8 cellular contexts compared by ENCODE assay signal in the genomic region with DNA sequence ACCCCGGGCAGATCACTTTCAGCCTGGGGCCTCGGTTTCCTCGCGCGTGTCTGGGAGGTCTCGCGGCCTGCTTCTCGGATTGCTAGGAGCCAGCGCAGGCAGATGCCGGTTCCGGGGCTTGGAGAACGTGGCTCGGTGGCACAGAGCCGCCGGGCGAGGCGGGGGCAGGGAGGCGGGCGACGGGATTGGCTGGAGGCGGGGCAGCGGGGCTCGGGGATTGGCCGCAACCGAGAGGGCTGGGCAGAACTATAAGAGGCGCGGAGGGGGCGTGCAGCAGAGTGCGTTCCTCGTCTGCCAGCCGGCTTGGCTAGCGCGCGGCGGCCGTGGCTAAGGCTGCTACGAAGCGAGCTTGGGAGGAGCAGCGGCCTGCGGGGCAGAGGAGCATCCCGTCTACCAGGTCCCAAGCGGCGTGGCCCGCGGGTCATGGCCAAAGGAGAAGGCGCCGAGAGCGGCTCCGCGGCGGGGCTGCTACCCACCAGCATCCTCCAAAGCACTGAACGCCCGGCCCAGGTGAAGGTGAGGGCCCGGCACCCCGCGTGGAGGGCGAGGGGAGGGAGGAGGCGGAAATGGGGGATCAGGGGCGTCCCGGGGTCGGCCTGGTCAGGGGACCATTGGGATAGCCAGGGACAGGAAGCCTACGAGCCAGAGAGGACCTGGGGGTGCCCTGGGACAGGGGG. TPM values are rescaled to one million over a fixed set of nuclear protein-coding genes. Genes with fewer than 3 reads are reported as not detected.
A peak's percentile ranks its signal among the peaks of the same experiment; 100 is the strongest.
DNase-seq lines count a peak whose midpoint lies in the region; ATAC-seq and TF ChIP-seq lines count a peak whose summit lies in the region.

A gene (plus strand): TSS at position 276 of the 677 bp plus-strand sequence. CDS start 148 bp downstream, at position 424.

- H3K9me3 Mint-ChIP-seq in activated T-helper 2 cell treated with anti-CD3 and anti-CD28 coated beads, Interferon-gamma antibody, Interleukin-2, Interleukin-4, amounts not matched to agents 10 μg/mL and 5 μg/mL and 100 μg/mL, durations not matched to agents 14 hours and 24 hours and 36 hours, result no peaks in the 10 kb centered on the region
- H3K9me3 Mint-ChIP-seq in natural killer cell treated with Interleukin-12 subunit alpha and Interleukin-12 subunit beta and Interleukin-15 and Interleukin-18, amount 100 ng/mL, for 72 hours, result no peaks in the 10 kb centered on the region

- peaks cover 7% of the 10 kb centered on the region for H3K27me3 Mint-ChIP-seq in activated T-helper 2 cell treated with anti-CD3 and anti-CD28 coated beads, Interferon-gamma antibody, Interleukin-2, Interleukin-4, amounts not matched to agents 10 μg/mL and 5 μg/mL and 100 μg/mL, durations not matched to agents 14 hours and 24 hours and 36 hours (ENCODE audit: low read depth)
- no peaks in the 10 kb centered on the region for H3K27me3 Mint-ChIP-seq in natural killer cell treated with Interleukin-12 subunit alpha and Interleukin-12 subunit beta and Interleukin-15 and Interleukin-18, amount 100 ng/mL, for 72 hours

- H3K4me3 ChIP-seq in fibroblast of the aortic adventitia (ENCODE audit: low read depth, low read length), result peak within 1 kb of the TSS; percentile 68

- intact Hi-C loops in activated T-helper 2 cell treated with anti-CD3 and anti-CD28 coated beads, Interferon-gamma antibody, Interleukin-2, Interleukin-4, amounts not matched to agents 10 μg/mL and 5 μg/mL and 100 μg/mL, durations not matched to agents 14 hours and 24 hours and 36 hours (cut with micrococcal nuclease), result loop anchor here (1.0 to 5.0 kb wide), 3 partner anchors 53 to 85 kb away; a partner anchor contains a TSS

- DNase-seq in COR-L47 (lab: John Stamatoyannopoulos, UW) (peak; percentile 90), KBM-7 (peak; percentile 84), RKO (ENCODE audit: low spot score) (peak; percentile 93), fibroblast of the aortic adventitia (ENCODE audit: low read depth) (peak; percentile 83)
- peak; percentile 81 for DNase-seq in activated T-helper 2 cell treated with anti-CD3 and anti-CD28 coated beads, Interferon-gamma antibody, Interleukin-2, Interleukin-4, amounts not matched to agents 10 μg/mL and 5 μg/mL and 100 μg/mL, durations not matched to agents 14 hours and 24 hours and 36 hours (ENCODE audit: low spot score)
- peak; percentile 95 for DNase-seq in natural killer cell treated with Interleukin-12 subunit alpha and Interleukin-12 subunit beta and Interleukin-15 and Interleukin-18, amount 100 ng/mL, for 72 hours (ENCODE audit: low spot score)
- peak; percentile 93 for DNase-seq in stimulated activated naive CD4-positive, alpha-beta T cell treated with Interleukin-2 at 50 U/mL for 16 hours (lab: John Stamatoyannopoulos, UW)

- H3K27ac Mint-ChIP-seq in activated T-helper 2 cell treated with anti-CD3 and anti-CD28 coated beads, Interferon-gamma antibody, Interleukin-2, Interleukin-4, amounts not matched to agents 10 μg/mL and 5 μg/mL and 100 μg/mL, durations not matched to agents 14 hours and 24 hours and 36 hours, result peak within 1 kb of the TSS; percentile 92
- peak within 1 kb of the TSS; percentile 81 to 92 for H3K27ac Mint-ChIP-seq in natural killer cell treated with Interleukin-12 subunit alpha and Interleukin-12 subunit beta and Interleukin-15 and Interleukin-18, amount 100 ng/mL, for 72 hours

- H3K4me3 Mint-ChIP-seq in activated T-helper 2 cell treated with anti-CD3 and anti-CD28 coated beads, Interferon-gamma antibody, Interleukin-2, Interleukin-4, amounts not matched to agents 10 μg/mL and 5 μg/mL and 100 μg/mL, durations not matched to agents 14 hours and 24 hours and 36 hours (ENCODE audit: low read depth), result peak within 1 kb of the TSS; percentile 95
- H3K4me3 Mint-ChIP-seq in natural killer cell treated with Interleukin-12 subunit alpha and Interleukin-12 subunit beta and Interleukin-15 and Interleukin-18, amount 100 ng/mL, for 72 hours, result peak within 1 kb of the TSS; percentile 96

- H3K4me1 Mint-ChIP-seq in activated T-helper 2 cell treated with anti-CD3 and anti-CD28 coated beads, Interferon-gamma antibody, Interleukin-2, Interleukin-4, amounts not matched to agents 10 μg/mL and 5 μg/mL and 100 μg/mL, durations not matched to agents 14 hours and 24 hours and 36 hours (ENCODE audit: low read depth), result peaks cover 52% of the 10 kb centered on the region
- peaks cover 38 to 54% of the 10 kb centered on the region in 2 donors for H3K4me1 Mint-ChIP-seq in natural killer cell treated with Interleukin-12 subunit alpha and Interleukin-12 subunit beta and Interleukin-15 and Interleukin-18, amount 100 ng/mL, for 72 hours (ENCODE audit: low read depth in 2 of 2)

- peaks cover 42% of the 10 kb centered on the region for H3K36me3 Mint-ChIP-seq in activated T-helper 2 cell treated with anti-CD3 and anti-CD28 coated beads, Interferon-gamma antibody, Interleukin-2, Interleukin-4, amounts not matched to agents 10 μg/mL and 5 μg/mL and 100 μg/mL, durations not matched to agents 14 hours and 24 hours and 36 hours (ENCODE audit: low read depth)
- peaks cover 5% of the 10 kb centered on the region for H3K36me3 Mint-ChIP-seq in natural killer cell treated with Interleukin-12 subunit alpha and Interleukin-12 subunit beta and Interleukin-15 and Interleukin-18, amount 100 ng/mL, for 72 hours

- TF ChIP-seq CTCF in fibroblast of the aortic adventitia (IDR thresholded peaks at IDR 0.05; ENCODE audit: insufficient read depth, low read length), result no peak

- peak; percentile 47 for ATAC-seq in GM21526 (IDR thresholded peaks at IDR 0.05; ENCODE audit: low FRiP score, unreplicated experiment)
- ATAC-seq in natural killer cell treated with Interleukin-12 subunit alpha and Interleukin-12 subunit beta and Interleukin-15 and Interleukin-18, amount 100 ng/mL, for 72 hours, result peak; percentile 95 to 96

- in situ Hi-C loops in KBM-7 (cut with MboI; ENCODE audit: low pct_unique_long_range_greater_than_20kb, low sequenced_read_pairs), result no loop called here

RNA-seq across cellular contexts. Expression of the gene that starts here (rescaled TPM):
- 43.3 and 47.8 TPM in 2 replicates for total RNA-seq in activated T-helper 2 cell treated with anti-CD3 and anti-CD28 coated beads, Interferon-gamma antibody, Interleukin-2, Interleukin-4, amounts not matched to agents 10 μg/mL and 5 μg/mL and 100 μg/mL, durations not matched to agents 14 hours and 24 hours and 36 hours
- 0.49 and 2.3 TPM in 2 replicates for total RNA-seq in fibroblast of the aortic adventitia (ENCODE audit: low replicate concordance)
- total RNA-seq in natural killer cell treated with Interleukin-12 subunit alpha and Interleukin-12 subunit beta and Interleukin-15 and Interleukin-18, amount 100 ng/mL, for 72 hours, result 10 to 100 TPM; 41.4 to 62.7 TPM

Comparison
In these comparisons a context has a peak if more than half of its experiments do, and no peak if none do; other contexts are left out.
1. Peak in every context shown above with its lines: DNase-seq, ATAC-seq and H3K4me3 ChIP-seq.
2. RNA of the gene that starts here (total RNA-seq): 41.4 to 62.7 TPM in natural killer cell treated with Interleukin-12 subunit alpha and Interleukin-12 subunit beta and Interleukin-15 and Interleukin-18, amount 100 ng/mL, for 72 hours and 43.3 to 47.8 TPM in activated T-helper 2 cell treated with anti-CD3 and anti-CD28 coated beads, Interferon-gamma antibody, Interleukin-2, Interleukin-4, amounts not matched to agents 10 μg/mL and 5 μg/mL and 100 μg/mL, durations not matched to agents 14 hours and 24 hours and 36 hours; 0.49 to 2.3 TPM in fibroblast of the aortic adventitia; every median in the first group is over 10 times any median in the second.